ENCODE assay signal across 9 cellular contexts in the genomic region with DNA sequence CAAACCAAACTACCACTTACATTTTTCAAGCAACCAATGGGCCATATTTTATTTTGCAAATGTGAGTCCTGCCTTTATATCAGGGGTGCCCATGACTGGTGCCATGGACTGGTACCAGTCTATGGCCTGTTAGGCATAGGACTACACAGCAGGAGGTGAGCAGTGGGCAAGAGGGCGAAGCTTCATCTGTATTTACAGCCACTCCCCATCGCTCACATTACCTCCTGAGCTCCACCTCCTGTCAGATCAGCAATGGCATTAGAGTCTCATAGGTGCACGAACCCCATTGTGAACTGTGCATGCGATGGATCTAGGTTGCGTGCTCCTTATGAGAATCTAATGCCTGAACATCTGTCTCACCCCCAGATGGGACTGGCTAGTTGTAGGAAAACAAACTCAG. TPM values are rescaled to one million over a fixed set of nuclear protein-coding genes. Genes with fewer than 3 reads are reported as not detected.
"Had no signal": no experiment of that assay in that cellular context is flagged by ENCODE, and none has a peak within 500 bp of the region (broad histone marks: within the 10 kb centered on the region; RNA-seq: fewer than 3 reads in every experiment).

No MANE protein-coding gene starts in this region.

- H3K27me3 Mint-ChIP-seq: IgD-negative memory B cell had no signal

- FAIRE-seq: HepG2, HTR-8/SVneo, K562 had no signal

- H3K4me2 ChIP-seq: KMS-11 had no signal

- H3K4me3 Mint-ChIP-seq: IgD-negative memory B cell had no signal

- H3K27ac ChIP-seq: HL-60, KMS-11 had no signal

- H3K9ac ChIP-seq: KMS-11 had no signal

- H3K36me3 Mint-ChIP-seq: IgD-negative memory B cell had no signal

- ATAC-seq: HepG2, K562 had no signal

- H3K4me1 Mint-ChIP-seq: IgD-negative memory B cell had no signal

- H3K9me3 Mint-ChIP-seq: IgD-negative memory B cell had no signal

- DNase-seq: IMR-90, KBM-7, KG1 had no signal

- H3K4me3 ChIP-seq: K562 had no signal

- H3K27ac Mint-ChIP-seq: IgD-negative memory B cell had no signal

RNA-seq across cellular contexts. Expression of gene CCDC68, which starts 53.6 kb away (rescaled TPM):
- polyA plus RNA-seq: IgD-negative memory B cell had no signal
